In the genomic region with DNA sequence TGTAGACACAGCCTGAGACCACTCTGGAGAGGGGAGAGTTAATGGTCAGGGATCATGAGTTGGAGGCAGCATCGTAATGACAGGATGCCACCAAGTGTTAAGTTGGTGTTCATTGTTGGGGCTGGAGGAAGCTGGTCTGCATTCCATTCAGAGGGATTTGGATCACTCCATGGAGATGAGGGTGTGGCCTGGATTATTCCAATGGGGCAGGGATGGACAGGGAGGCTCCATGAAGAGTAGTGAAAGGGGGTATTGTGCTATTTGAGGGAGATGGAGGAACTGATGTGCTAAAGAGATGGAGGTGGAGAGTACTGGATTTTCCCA, we compare ENCODE assay signal across 9 cellular contexts. TPM values are rescaled to one million over a fixed set of nuclear protein-coding genes. Genes with fewer than 3 reads are reported as not detected.
DNase-seq lines count a peak whose midpoint lies in the region; ATAC-seq, FAIRE-seq and TF ChIP-seq lines count a peak whose summit lies in the region.
"Had no signal": no experiment of that assay in that cellular context is flagged by ENCODE, and none has a peak within 500 bp of the region (broad histone marks: within the 10 kb centered on the region; RNA-seq: fewer than 3 reads in every experiment).

No MANE protein-coding gene starts in this region.

- peaks cover 20% of the 10 kb centered on the region for H3K4me1 ChIP-seq in left ventricle myocardium inferior
- H3K4me1 ChIP-seq in upper lobe of left lung, result peaks cover 0 to 7% (median 6%) of the 10 kb centered on the region in 4 donors

- no peaks in the 10 kb centered on the region for H3K9me3 Mint-ChIP-seq in activated naive CD8-positive, alpha-beta T cell treated with anti-CD3 and anti-CD28 coated beads, Interleukin-2, amount 10 ng/mL, durations not matched to agents 7 days and 5 days
- no peaks in the 10 kb centered on the region for H3K9me3 Mint-ChIP-seq in activated naive CD8-positive, alpha-beta T cell treated with anti-CD3 and anti-CD28 coated beads, Interleukin-2, amount 50 U/mL, for 24 hours

- 20 to 35% methylated on average over 1 of the region's 1 CpG for WGBS in upper lobe of left lung, 2 donors

- H3K27ac Mint-ChIP-seq in activated naive CD8-positive, alpha-beta T cell treated with anti-CD3 and anti-CD28 coated beads, Interleukin-2, amount 10 ng/mL, durations not matched to agents 7 days and 5 days, result peak overlapping the region; percentile 67
- no peak overlapping the region for H3K27ac Mint-ChIP-seq in activated naive CD8-positive, alpha-beta T cell treated with anti-CD3 and anti-CD28 coated beads, Interleukin-2, amount 50 U/mL, for 24 hours
- H3K27ac Mint-ChIP-seq in T-helper 17 cell, result peak overlapping the region; percentile 54

- no peak for DNase-seq in activated naive CD8-positive, alpha-beta T cell treated with anti-CD3 and anti-CD28 coated beads, Interleukin-2, amount 10 ng/mL, durations not matched to agents 7 days and 5 days
- DNase-seq in activated naive CD8-positive, alpha-beta T cell treated with anti-CD3 and anti-CD28 coated beads, Interleukin-2, amount 50 U/mL, for 24 hours, result no peak
- DNase-seq in T-helper 17 cell (no peak), left ventricle myocardium inferior (no peak), upper lobe of left lung (no peak), NCI-H2196 treated with DMSO at 0.1 percent for 48 hours (lab: John Stamatoyannopoulos, UW; ENCODE audit: unreplicated experiment) (no peak), GM12892 (ENCODE audit: insufficient read length) (no peak), HuH-7.5 (ENCODE audit: low spot score) (no peak)
- DNase-seq: NCI-H524 treated with DMSO at 0.1 percent for 48 hours had no signal

- no peak for TF ChIP-seq POLR2A in upper lobe of left lung (IDR thresholded peaks at IDR 0.05)
- no peak for TF ChIP-seq POLR2A in GM12892 (IDR thresholded peaks at IDR 0.05; ENCODE audit: low read depth, low read length)

- TF ChIP-seq CTCF in left ventricle myocardium inferior (IDR thresholded peaks at IDR 0.05; ENCODE audit: borderline replicate concordance) (no peak), upper lobe of left lung (IDR thresholded peaks at IDR 0.05) (no peak)

- H3K27ac ChIP-seq in left ventricle myocardium inferior (replicated peaks), result peak overlapping the region; percentile 2
- H3K27ac ChIP-seq in upper lobe of left lung, result peak overlapping the region in 3 of 4 donors; percentile 9 to 57 (median 18)

- TF ChIP-seq EP300 in upper lobe of left lung (IDR thresholded peaks at IDR 0.05), result no peak

- POLR2A ChIA-PET in activated naive CD8-positive, alpha-beta T cell treated with anti-CD3 and anti-CD28 coated beads, Interleukin-2, amount 10 ng/mL, durations not matched to agents 7 days and 5 days (lab: Charles Lee), result interaction anchor here (1.3 kb wide), 2 partner anchors 27 to 34 kb away, joined by 3 read pairs; a partner anchor contains a TSS

- intact Hi-C loops in left ventricle myocardium inferior (cut with micrococcal nuclease), result no loop called here

- H3K4me3 ChIP-seq in left ventricle myocardium inferior, result no peak overlapping the region
- H3K4me3 ChIP-seq in upper lobe of left lung, result no peak overlapping the region

- H3K27me3 Mint-ChIP-seq in activated naive CD8-positive, alpha-beta T cell treated with anti-CD3 and anti-CD28 coated beads, Interleukin-2, amount 10 ng/mL, durations not matched to agents 7 days and 5 days, result no peaks in the 10 kb centered on the region
- H3K27me3 Mint-ChIP-seq in activated naive CD8-positive, alpha-beta T cell treated with anti-CD3 and anti-CD28 coated beads, Interleukin-2, amount 50 U/mL, for 24 hours, result no peaks in the 10 kb centered on the region
- no peaks in the 10 kb centered on the region for H3K27me3 Mint-ChIP-seq in T-helper 17 cell

- no peak for FAIRE-seq in GM12892 (lab: Jason Lieb, UNC)

- no peak overlapping the region for H3K4me3 Mint-ChIP-seq in activated naive CD8-positive, alpha-beta T cell treated with anti-CD3 and anti-CD28 coated beads, Interleukin-2, amount 10 ng/mL, durations not matched to agents 7 days and 5 days
- H3K4me3 Mint-ChIP-seq in activated naive CD8-positive, alpha-beta T cell treated with anti-CD3 and anti-CD28 coated beads, Interleukin-2, amount 50 U/mL, for 24 hours, result no peak overlapping the region
- no peak overlapping the region for H3K4me3 Mint-ChIP-seq in T-helper 17 cell

- H3K36me3 Mint-ChIP-seq in activated naive CD8-positive, alpha-beta T cell treated with anti-CD3 and anti-CD28 coated beads, Interleukin-2, amount 10 ng/mL, durations not matched to agents 7 days and 5 days, result peaks cover 34% of the 10 kb centered on the region
- peaks cover 43% of the 10 kb centered on the region for H3K36me3 Mint-ChIP-seq in activated naive CD8-positive, alpha-beta T cell treated with anti-CD3 and anti-CD28 coated beads, Interleukin-2, amount 50 U/mL, for 24 hours (ENCODE audit: low read depth)
- peaks cover 4% of the 10 kb centered on the region for H3K36me3 Mint-ChIP-seq in T-helper 17 cell (ENCODE audit: low read depth)

- H3K4me1 Mint-ChIP-seq in activated naive CD8-positive, alpha-beta T cell treated with anti-CD3 and anti-CD28 coated beads, Interleukin-2, amount 10 ng/mL, durations not matched to agents 7 days and 5 days, result peaks cover 18% of the 10 kb centered on the region
- H3K4me1 Mint-ChIP-seq in activated naive CD8-positive, alpha-beta T cell treated with anti-CD3 and anti-CD28 coated beads, Interleukin-2, amount 50 U/mL, for 24 hours, result peaks cover 2% of the 10 kb centered on the region
- H3K4me1 Mint-ChIP-seq in T-helper 17 cell, result peaks cover 8% of the 10 kb centered on the region

- H3K9me3 ChIP-seq in T-helper 17 cell (ENCODE audit: control insufficient read depth, low read length, poor library complexity, severe bottlenecking), result no peaks in the 10 kb centered on the region
- H3K9me3 ChIP-seq in left ventricle myocardium inferior (replicated peaks), result no peaks in the 10 kb centered on the region
- H3K9me3 ChIP-seq in upper lobe of left lung, result no peaks in the 10 kb centered on the region

- ATAC-seq in activated naive CD8-positive, alpha-beta T cell treated with anti-CD3 and anti-CD28 coated beads, Interleukin-2, amount 10 ng/mL, durations not matched to agents 7 days and 5 days (ENCODE audit: low read depth), result no peak
- ATAC-seq in activated naive CD8-positive, alpha-beta T cell treated with anti-CD3 and anti-CD28 coated beads, Interleukin-2, amount 50 U/mL, for 24 hours, result no peak
- ATAC-seq in T-helper 17 cell (no peak), upper lobe of left lung (ENCODE audit: low FRiP score in 2 of 2) (peak in 1 of 2 donors; percentile 64)

- H3K27me3 ChIP-seq in left ventricle myocardium inferior (ENCODE audit: low read depth) (no peaks in the 10 kb centered on the region), upper lobe of left lung (no peaks in the 10 kb centered on the region)

- H3K36me3 ChIP-seq in left ventricle myocardium inferior (peaks cover 5% of the 10 kb centered on the region), upper lobe of left lung (no peaks in the 10 kb centered on the region)

RNA-seq across cellular contexts. Expression of a gene that starts 1.1 kb away (rescaled TPM):
- total RNA-seq in activated naive CD8-positive, alpha-beta T cell treated with anti-CD3 and anti-CD28 coated beads, Interleukin-2, amount 10 ng/mL, durations not matched to agents 7 days and 5 days, result 10 to 100 TPM; 13.1 to 18.1 TPM
- total RNA-seq in T-helper 17 cell, result 1 to 10 TPM; 3.6 to 4.2 TPM
- total RNA-seq in left ventricle myocardium inferior, result not detected
- total RNA-seq in upper lobe of left lung, result 10 to 100 TPM in 1 of 6 donors, 1 to 10 TPM in 5; 1.1 to 15.7 (median 5.3) TPM
- 27.3 TPM for polyA plus RNA-seq in GM12892 (2012; ENCODE audit: missing spikeins)

RNA-seq across cellular contexts. Expression of a gene that starts 13.5 kb away (rescaled TPM):
- total RNA-seq in activated naive CD8-positive, alpha-beta T cell treated with anti-CD3 and anti-CD28 coated beads, Interleukin-2, amount 10 ng/mL, durations not matched to agents 7 days and 5 days, result 1 to 10 TPM; 5.2 to 5.7 TPM
- 1 to 10 TPM; 2.8 to 2.9 TPM for total RNA-seq in T-helper 17 cell
- 14.7 TPM for total RNA-seq in left ventricle myocardium inferior
- total RNA-seq in upper lobe of left lung, result 1 to 10 TPM; 4.0 to 7.4 (median 6.6) TPM
- polyA plus RNA-seq in GM12892 (2012; ENCODE audit: missing spikeins), result 1.2 TPM

RNA-seq across cellular contexts. Expression of a gene that starts 23.8 kb away (rescaled TPM):
- total RNA-seq in activated naive CD8-positive, alpha-beta T cell treated with anti-CD3 and anti-CD28 coated beads, Interleukin-2, amount 10 ng/mL, durations not matched to agents 7 days and 5 days, result 10 to 100 TPM; 59.2 to 68.2 TPM
- total RNA-seq in T-helper 17 cell, result 10 to 100 TPM; 12.9 to 18.3 TPM
- 1.3 TPM for total RNA-seq in left ventricle myocardium inferior
- 10 to 100 TPM in 4 of 6 donors, 1 to 10 TPM in 2; 7.3 to 52.4 (median 13.1) TPM for total RNA-seq in upper lobe of left lung
- 68.4 TPM for polyA plus RNA-seq in GM12892 (2012; ENCODE audit: missing spikeins)

RNA-seq across cellular contexts. Expression of a gene that starts 27.2 kb away (rescaled TPM):
- total RNA-seq in activated naive CD8-positive, alpha-beta T cell treated with anti-CD3 and anti-CD28 coated beads, Interleukin-2, amount 10 ng/mL, durations not matched to agents 7 days and 5 days, result 100 to 1,000 TPM; 425 to 456 TPM
- total RNA-seq in T-helper 17 cell, result 100 to 1,000 TPM; 145 to 152 TPM
- total RNA-seq in left ventricle myocardium inferior, result 78.0 TPM
- 100 to 1,000 TPM; 138 to 497 (median 277) TPM for total RNA-seq in upper lobe of left lung
- 385 TPM for polyA plus RNA-seq in GM12892 (2012; ENCODE audit: missing spikeins)

RNA-seq across cellular contexts. Expression of a gene that starts 32.0 kb away (rescaled TPM):
- total RNA-seq in activated naive CD8-positive, alpha-beta T cell treated with anti-CD3 and anti-CD28 coated beads, Interleukin-2, amount 10 ng/mL, durations not matched to agents 7 days and 5 days, result 10 to 100 TPM; 68.2 to 75.3 TPM
- total RNA-seq in T-helper 17 cell, result 10 to 100 TPM; 58.0 to 73.7 TPM
- total RNA-seq in left ventricle myocardium inferior, result 20.0 TPM
- 10 to 100 TPM; 21.2 to 67.8 (median 39.7) TPM for total RNA-seq in upper lobe of left lung
- polyA plus RNA-seq in GM12892 (2012; ENCODE audit: missing spikeins), result 54.6 TPM
